Comparison of ENCODE assay signal across 25 cellular contexts in genomic region chr13:44426461-44426860, GRCh38.
"Had no signal": no experiment of that assay in that cellular context is flagged by ENCODE, and none has a peak within 500 bp of the region (broad histone marks: within the 10 kb centered on the region; RNA-seq: fewer than 3 reads in every experiment).

No MANE protein-coding gene starts in this region.

- DNase-seq: activated CD4-positive, alpha-beta T cell treated with anti-CD3 and anti-CD28 coated beads, Interleukin-2, amount 10 ng/mL, durations not matched to agents 24 days and 14 days; activated CD4-positive, alpha-beta T cell treated with anti-CD3 and anti-CD28 coated beads, Interleukin-2, amount 50 U/mL, for 4 hours; activated CD8-positive, alpha-beta T cell treated with anti-CD3 and anti-CD28 coated beads for 36 hours; activated effector memory CD4-positive, alpha-beta T cell treated with anti-CD3 and anti-CD28 coated beads, Interleukin-2, amount 50 U/mL, for 16 hours; activated naive CD4-positive, alpha-beta T cell; activated naive CD4-positive, alpha-beta T cell treated with anti-CD3 and anti-CD28 coated beads, Interleukin-2, amount 50 U/mL, for 16 hours; activated naive CD8-positive, alpha-beta T cell treated with anti-CD3 and anti-CD28 coated beads for 36 hours; activated T-cell treated with anti-CD3 and anti-CD28 coated beads, Interleukin-2, amount 50 U/mL, for 1 hour; activated T-cell treated with anti-CD3 and anti-CD28 coated beads, Interleukin-2, amount 50 U/mL, for 72 hours; amniotic stem cell; brain microvascular endothelial cell; central memory CD4-positive, alpha-beta T cell; MM.1S; MV-4-11; NCI-H1092; NCI-H146; NCI-H187; NCI-H2029 treated with DMSO at 0.1 percent for 48 hours; NCI-H345; NCI-H524 treated with DMSO at 0.1 percent for 48 hours; RPMI8226; SHP77 treated with DMSO at 0.1 percent for 48 hours; SK-N-SH had no signal

- ATAC-seq: activated CD8-positive, alpha-beta T cell treated with anti-CD3 and anti-CD28 coated beads for 36 hours; activated T-cell treated with anti-CD3 and anti-CD28 coated beads, Interleukin-2, amount 50 U/mL, for 72 hours; activated T-helper 17 cell treated with anti-CD3 and anti-CD28 coated beads, Interleukin-2, amount 50 U/mL, for 72 hours; Panc1 had no signal
